ENCODE assay signal across 11 cellular contexts in the genomic region with DNA sequence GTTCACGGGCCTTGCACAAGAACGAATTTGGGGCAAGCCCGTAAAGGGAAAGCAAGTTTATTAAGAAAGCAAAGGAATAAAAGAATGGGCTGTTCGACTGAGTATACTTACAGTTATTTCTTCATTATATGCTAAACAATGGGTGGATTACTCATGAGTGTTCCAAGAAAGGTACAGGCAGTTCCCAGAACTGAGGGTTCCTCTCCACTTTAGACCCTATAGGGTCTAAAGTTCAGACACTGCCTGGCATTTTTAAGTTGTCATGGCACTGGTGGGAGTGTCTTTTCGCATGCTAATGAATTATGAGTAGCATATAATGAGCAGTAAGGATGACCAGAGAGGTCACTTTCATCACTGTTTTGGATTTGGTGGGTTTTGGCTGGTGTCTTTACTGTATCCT. TPM values are rescaled to one million over a fixed set of nuclear protein-coding genes. Genes with fewer than 3 reads are reported as not detected.
"Had no signal": no experiment of that assay in that cellular context is flagged by ENCODE, and none has a peak within 500 bp of the region (broad histone marks: within the 10 kb centered on the region; RNA-seq: fewer than 3 reads in every experiment).

No MANE protein-coding gene starts in this region.

RNA-seq across cellular contexts. Expression of gene CTAGE4, which starts 22.0 kb away (rescaled TPM):
- total RNA-seq: activated B cell treated with CpG ODN at 0.5 μM for 24 hours had no signal

RNA-seq across cellular contexts. Expression of gene OR2A42, which starts 34.1 kb away (rescaled TPM):
- total RNA-seq: activated B cell treated with CpG ODN at 0.5 μM for 24 hours; activated CD4-positive, alpha-beta memory T cell treated with anti-CD3 and anti-CD28 coated beads, Interleukin-2, amount 10 ng/mL, durations not matched to agents 7 days and 5 days; activated naive CD4-positive, alpha-beta T cell treated with anti-CD3 and anti-CD28 coated beads, Interleukin-2, amount 50 U/mL, for 72 hours; activated naive CD8-positive, alpha-beta T cell treated with anti-CD3 and anti-CD28 coated beads, Interleukin-2, amount 10 ng/mL, durations not matched to agents 7 days and 5 days; activated T-cell treated with anti-CD3 and anti-CD28 coated beads, Interleukin-2, amount 50 U/mL, for 4 hours; activated T-helper 1 cell treated with anti-CD3 and anti-CD28 coated beads, Interleukin-12 subunit alpha, Interleukin-12 subunit beta, Interleukin-2, Interleukin-4 antibody, amounts not matched to agents 30 ng/mL and 10 ng/mL and 1 ng/mL, durations not matched to agents 14 hours and 24 hours and 36 hours; astrocyte; bronchial epithelial cell; cardiac septum; endodermal cell; epithelial cell of proximal tubule had no signal

RNA-seq across cellular contexts. Expression of gene OR2A7, which starts 59.3 kb away (rescaled TPM):
- total RNA-seq: cardiac septum had no signal
